19 cellular contexts compared by ENCODE assay signal in the genomic region with DNA sequence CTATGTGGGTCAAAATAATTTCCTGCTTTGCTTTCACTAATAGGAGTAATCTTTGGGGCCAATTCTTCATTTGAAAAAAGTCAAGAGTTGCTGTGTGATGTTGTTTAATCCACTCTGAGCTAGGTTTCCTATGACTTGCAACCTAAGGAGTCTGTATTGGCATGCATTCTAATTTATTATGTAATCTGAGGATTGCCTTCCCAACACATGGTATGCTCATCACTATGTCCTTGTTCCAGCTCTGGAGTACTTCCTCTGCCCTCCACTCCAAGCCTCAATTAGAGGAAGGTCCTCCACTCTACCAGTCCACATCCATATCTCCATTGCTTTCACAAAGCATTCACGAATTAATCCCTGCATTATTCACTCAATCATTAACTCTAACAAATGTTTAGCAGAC.
"Had no signal": no experiment of that assay in that cellular context is flagged by ENCODE, and none has a peak within 500 bp of the region (broad histone marks: within the 10 kb centered on the region; RNA-seq: fewer than 3 reads in every experiment).

No MANE protein-coding gene starts in this region.

- ATAC-seq: activated CD8-positive, alpha-beta T cell treated with anti-CD3 and anti-CD28 coated beads for 36 hours; activated T-cell treated with anti-CD3 and anti-CD28 coated beads, Interleukin-2, amount 50 U/mL, for 4 hours had no signal

- DNase-seq: activated CD4-positive, alpha-beta T cell treated with anti-CD3 and anti-CD28 coated beads for 48 hours; activated CD8-positive, alpha-beta T cell treated with anti-CD3 and anti-CD28 coated beads for 36 hours; activated effector memory CD4-positive, alpha-beta T cell treated with Interleukin-2 at 50 U/mL for 16 hours; activated T-cell treated with anti-CD3 and anti-CD28 coated beads, Interleukin-2, amount 50 U/mL, for 4 hours; adrenal gland; foreskin fibroblast; left cardiac atrium; mammary epithelial cell; naive B cell; retina; stimulated activated CD4-positive, alpha-beta T cell treated with anti-CD3 and anti-CD28 coated beads, Interleukin-4, amount 100 ng/mL, for 1 hour; stimulated activated naive CD4-positive, alpha-beta T cell; T-helper 2 cell; tibial artery; uterus had no signal

- H3K36me3 ChIP-seq: adrenal gland, cardiac muscle cell, esophagus muscularis mucosa, tibial artery, uterus had no signal

- H3K27me3 Mint-ChIP-seq: activated CD8-positive, alpha-beta T cell treated with anti-CD3 and anti-CD28 coated beads for 36 hours; activated naive CD4-positive, alpha-beta T cell treated with anti-CD3 and anti-CD28 coated beads, Interleukin-2, amount 50 U/mL, for 24 hours; naive B cell had no signal

- H3K27me3 ChIP-seq: adrenal gland, cardiac muscle cell, esophagus muscularis mucosa, tibial artery, uterus had no signal

- H3K9me3 ChIP-seq: adrenal gland, esophagus muscularis mucosa, tibial artery, uterus had no signal

- H3K4me3 Mint-ChIP-seq: activated CD8-positive, alpha-beta T cell treated with anti-CD3 and anti-CD28 coated beads for 36 hours; activated naive CD4-positive, alpha-beta T cell treated with anti-CD3 and anti-CD28 coated beads, Interleukin-2, amount 50 U/mL, for 24 hours; activated T-cell treated with anti-CD3 and anti-CD28 coated beads, Interleukin-2, amount 50 U/mL, for 4 hours; naive B cell had no signal

- H3K4me3 ChIP-seq: adrenal gland, cardiac muscle cell, coronary artery, esophagus muscularis mucosa, tibial artery, uterus had no signal

- H3K27ac Mint-ChIP-seq: activated CD8-positive, alpha-beta T cell treated with anti-CD3 and anti-CD28 coated beads for 36 hours; activated naive CD4-positive, alpha-beta T cell treated with anti-CD3 and anti-CD28 coated beads, Interleukin-2, amount 50 U/mL, for 24 hours had no signal

- H3K36me3 Mint-ChIP-seq: activated naive CD4-positive, alpha-beta T cell treated with anti-CD3 and anti-CD28 coated beads, Interleukin-2, amount 50 U/mL, for 24 hours had no signal

- H3K27ac ChIP-seq: adrenal gland, cardiac muscle cell, coronary artery, esophagus muscularis mucosa, tibial artery, uterus had no signal

- H3K9me3 Mint-ChIP-seq: activated CD8-positive, alpha-beta T cell treated with anti-CD3 and anti-CD28 coated beads for 36 hours; activated naive CD4-positive, alpha-beta T cell treated with anti-CD3 and anti-CD28 coated beads, Interleukin-2, amount 50 U/mL, for 24 hours; activated T-cell treated with anti-CD3 and anti-CD28 coated beads, Interleukin-2, amount 50 U/mL, for 4 hours; naive B cell had no signal
